In the genomic region with DNA sequence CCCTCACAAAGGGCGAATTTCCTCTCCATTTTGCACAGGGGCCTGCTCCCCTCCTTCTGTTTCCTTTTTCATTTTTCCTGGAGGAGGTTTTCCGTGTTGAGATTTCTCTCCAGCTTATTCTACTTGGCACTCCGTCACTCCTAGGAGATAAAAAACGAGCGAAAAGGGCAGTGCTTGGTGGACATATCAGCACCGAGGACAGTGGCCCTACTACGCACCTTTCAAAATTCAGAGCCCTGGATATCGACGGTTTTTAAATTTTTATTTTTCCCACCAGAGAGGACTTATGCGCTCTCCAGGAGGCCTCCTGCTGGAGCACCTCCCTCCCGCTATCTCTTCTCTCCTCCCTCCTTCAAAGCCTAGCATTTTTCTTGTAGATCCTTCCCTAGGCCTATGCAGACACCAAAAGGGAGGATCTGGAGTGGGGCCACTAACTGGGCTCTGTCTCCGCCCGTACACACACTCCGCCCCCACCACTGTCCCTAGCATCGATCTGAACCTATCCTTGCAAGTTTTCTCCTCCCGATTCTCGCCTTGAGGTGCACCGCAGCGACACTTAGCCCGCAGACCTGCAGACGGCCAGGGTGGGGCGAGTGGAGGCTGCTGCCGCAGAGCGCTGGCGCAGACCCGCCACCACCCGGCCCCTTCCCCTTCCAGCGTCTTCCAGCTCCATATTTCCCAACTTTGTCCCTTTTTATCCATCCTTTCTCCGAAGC, we compare ENCODE assay signal across 11 cellular contexts. TPM values are rescaled to one million over a fixed set of nuclear protein-coding genes. Genes with fewer than 3 reads are reported as not detected.
"Had no signal": no experiment of that assay in that cellular context is flagged by ENCODE, and none has a peak within 500 bp of the region (broad histone marks: within the 10 kb centered on the region; RNA-seq: fewer than 3 reads in every experiment).

No MANE protein-coding gene starts in this region.

- DNase-seq: activated CD4-positive, alpha-beta memory T cell treated with anti-CD3 and anti-CD28 coated beads for 36 hours; activated gamma-delta T cell treated with Interleukin-2 at 50 U/mL for 16 hours; activated naive CD8-positive, alpha-beta T cell treated with anti-CD3 and anti-CD28 coated beads, Interleukin-2, amount 10 ng/mL, durations not matched to agents 7 days and 5 days; activated T-cell treated with anti-CD3 and anti-CD28 coated beads, Interleukin-2, amount 50 U/mL, for 48 hours; anterior cingulate cortex; gastrocnemius medialis; mammary epithelial cell; natural killer cell; stimulated activated CD4-positive, alpha-beta T cell treated with anti-CD3 and anti-CD28 coated beads, Interleukin-12 subunit alpha, Interleukin-12 subunit beta, amount 100 ng/mL, for 4 hours; stimulated activated naive CD4-positive, alpha-beta T cell treated with Interleukin-2 at 50 U/mL for 16 hours had no signal

- ATAC-seq: gastrocnemius medialis, natural killer cell had no signal

- H3K27ac ChIP-seq: gastrocnemius medialis, upper lobe of left lung had no signal

- H3K4me3 ChIP-seq: gastrocnemius medialis, upper lobe of left lung had no signal

- H3K36me3 ChIP-seq: gastrocnemius medialis, upper lobe of left lung had no signal

- H3K27me3 ChIP-seq: upper lobe of left lung had no signal

- H3K4me1 ChIP-seq: gastrocnemius medialis, upper lobe of left lung had no signal

- H3K9me3 ChIP-seq: upper lobe of left lung had no signal

RNA-seq across cellular contexts. Expression of a gene that starts 17.8 kb away (rescaled TPM):
- total RNA-seq: activated CD4-positive, alpha-beta memory T cell treated with anti-CD3 and anti-CD28 coated beads for 36 hours; activated naive CD8-positive, alpha-beta T cell treated with anti-CD3 and anti-CD28 coated beads, Interleukin-2, amount 10 ng/mL, durations not matched to agents 7 days and 5 days; natural killer cell had no signal
